ENCODE assay signal across 17 cellular contexts in genomic region chr5:180128671-180129261, GRCh38. TPM values are rescaled to one million over a fixed set of nuclear protein-coding genes. Genes with fewer than 3 reads are reported as not detected.
DNase-seq lines count a peak whose midpoint lies in the region; TF ChIP-seq lines count a peak whose summit lies in the region.
"Had no signal": no experiment of that assay in that cellular context is flagged by ENCODE, and none has a peak within 500 bp of the region (broad histone marks: within the 10 kb centered on the region; RNA-seq: fewer than 3 reads in every experiment).

No MANE protein-coding gene starts in this region.

- H3K4me1 ChIP-seq in BLaER1 treated with 17β-estradiol and CSF1 and Interleukin-3, amounts not matched to agents 10 nM and 100 nM = peaks cover 16 to 28% (median 23%) of the 10 kb centered on the region in 10 experiments
- peaks cover 0 to 7% (median 5%) of the 10 kb centered on the region in 6 donors for H3K4me1 ChIP-seq in spleen
- H3K4me1 ChIP-seq in smooth muscle cell (ENCODE audit: low read depth) = no peaks in the 10 kb centered on the region
- H3K4me1 ChIP-seq: colonic mucosa, psoas muscle had no signal

- DNase-seq in amygdala (lab: John Stamatoyannopoulos, UW) (peak in 40 of 56 donors; percentile 20 to 83 (median 54)), spleen (peak; percentile 61), T-helper 2 cell (no peak), smooth muscle cell (lab: John Stamatoyannopoulos, UW; ENCODE audit: unreplicated experiment) (no peak)
- DNase-seq in stimulated activated naive CD4-positive, alpha-beta T cell treated with Interleukin-2 at 50 U/mL for 16 hours (lab: John Stamatoyannopoulos, UW) = no peak
- DNase-seq: activated CD4-positive, alpha-beta T cell treated with anti-CD3 and anti-CD28 coated beads, Interleukin-2, amount 50 U/mL, for 1 hour; activated naive CD4-positive, alpha-beta T cell treated with anti-CD3 and anti-CD28 coated beads, Interleukin-2, amount 50 U/mL, for 16 hours; COR-L47; foreskin melanocyte; NCI-H2081; NCI-H510A; stimulated activated CD4-positive, alpha-beta T cell treated with anti-CD3 and anti-CD28 coated beads, Interleukin-12 subunit alpha, Interleukin-12 subunit beta, amount 100 ng/mL, for 4 hours had no signal

- H3K27ac ChIP-seq in BLaER1 treated with 17β-estradiol and CSF1 and Interleukin-3, amounts not matched to agents 10 nM and 100 nM = peak overlapping the region in 1 of 11 experiments; percentile 53; a peak in 1 of 22 replicates
- H3K27ac ChIP-seq in layer of hippocampus (ENCODE audit: low read depth, low read length) (peak overlapping the region; percentile 71), spleen (no peak overlapping the region), smooth muscle cell (ENCODE audit: low read depth) (no peak overlapping the region)
- H3K27ac ChIP-seq: colonic mucosa, KMS-11, psoas muscle had no signal

- no peaks in the 10 kb centered on the region for H3F3A ChIP-seq in smooth muscle cell (ENCODE audit: low read depth)

- no peak overlapping the region for H2AFZ ChIP-seq in smooth muscle cell (ENCODE audit: low read depth)

- no peak overlapping the region for H3K4me3 ChIP-seq in BLaER1 treated with 17β-estradiol and CSF1 and Interleukin-3, amounts not matched to agents 10 nM and 100 nM
- no peak overlapping the region for H3K4me3 ChIP-seq in spleen
- H3K4me3 ChIP-seq in smooth muscle cell = no peak overlapping the region
- H3K4me3 ChIP-seq: colonic mucosa, psoas muscle had no signal

- H3K9ac ChIP-seq in BLaER1 treated with 17β-estradiol and CSF1 and Interleukin-3, amounts not matched to agents 10 nM and 100 nM = no peak overlapping the region
- H3K9ac ChIP-seq in smooth muscle cell (ENCODE audit: low read depth) = no peak overlapping the region
- H3K9ac ChIP-seq: KMS-11 had no signal

- 70 to 84% (median 80%) methylated on average over 12 to 13 of the region's 13 CpGs for WGBS in spleen, 5 donors
- WGBS in smooth muscle cell (ENCODE audit: low lambda C conversion rate) = 89% methylated on average over 9 of the region's 13 CpGs

- intact Hi-C loops in spleen (cut with DNase I; ENCODE audit: low total_unique reads) = loop anchor here (5.0 kb wide), 1 partner anchor 79 kb away; the partner anchor contains the start of gene RASGEF1C

- TF ChIP-seq POLR2A in spleen (IDR thresholded peaks at IDR 0.05) = no peak

- H3K4me2 ChIP-seq in BLaER1 treated with 17β-estradiol and CSF1 and Interleukin-3, amounts not matched to agents 10 nM and 100 nM = peak overlapping the region in 8 of 11 experiments; percentile 69 to 87 (median 78); a peak in 13 of 22 replicates
- H3K4me2 ChIP-seq in smooth muscle cell = no peak overlapping the region
- H3K4me2 ChIP-seq: KMS-11 had no signal

- H3K9me3 ChIP-seq in BLaER1 treated with 17β-estradiol and CSF1 and Interleukin-3, amounts not matched to agents 10 nM and 100 nM (replicated peaks in 1 of 11) = no peaks in the 10 kb centered on the region
- H3K9me3 ChIP-seq in spleen (no peaks in the 10 kb centered on the region), smooth muscle cell (replicated peaks; ENCODE audit: low read depth) (no peaks in the 10 kb centered on the region)
- H3K9me3 ChIP-seq: colonic mucosa, psoas muscle had no signal

- H3K79me2 ChIP-seq in smooth muscle cell (ENCODE audit: low read depth) = no peaks in the 10 kb centered on the region

- no peaks in the 10 kb centered on the region for H3K27me3 ChIP-seq in BLaER1 treated with 17β-estradiol and CSF1 and Interleukin-3, amounts not matched to agents 10 nM and 100 nM
- H3K27me3 ChIP-seq in layer of hippocampus (ENCODE audit: control insufficient read depth, insufficient read depth, low read length) = no peaks in the 10 kb centered on the region
- H3K27me3 ChIP-seq in spleen (replicated peaks in 1 of 7) = peaks cover 0 to 30% (median 8%) of the 10 kb centered on the region in 7 donors
- H3K27me3 ChIP-seq in smooth muscle cell (ENCODE audit: low read depth) = no peaks in the 10 kb centered on the region
- H3K27me3 ChIP-seq: colonic mucosa had no signal

- TF ChIP-seq CTCF in spleen (IDR thresholded peaks at IDR 0.05 in 8 of 11, conservative IDR thresholded peaks at IDR 0.05 in 3 of 11) = no peak
- no peak for TF ChIP-seq CTCF in smooth muscle cell (IDR thresholded peaks at IDR 0.05; ENCODE audit: borderline replicate concordance, insufficient read depth, poor library complexity, severe bottlenecking)

- no peaks in the 10 kb centered on the region for H4K20me1 ChIP-seq in BLaER1 treated with 17β-estradiol and CSF1 and Interleukin-3, amounts not matched to agents 10 nM and 100 nM
- H4K20me1 ChIP-seq in smooth muscle cell (ENCODE audit: low read depth) = no peaks in the 10 kb centered on the region

- H3K36me3 ChIP-seq in BLaER1 treated with 17β-estradiol and CSF1 and Interleukin-3, amounts not matched to agents 10 nM and 100 nM = no peaks in the 10 kb centered on the region
- H3K36me3 ChIP-seq in spleen (no peaks in the 10 kb centered on the region), smooth muscle cell (ENCODE audit: low read depth) (no peaks in the 10 kb centered on the region)
- H3K36me3 ChIP-seq: colonic mucosa had no signal

RNA-seq across cellular contexts. Expression of gene RNF130, which starts 57.2 kb away (rescaled TPM):
- total RNA-seq in spleen (100 to 1,000 TPM in 1 of 7 donors, 10 to 100 TPM in 6; 64.5 to 119 (median 84.1) TPM), smooth muscle cell (32.4 and 43.8 TPM in 2 replicates)
- polyA plus RNA-seq in spleen (10 to 100 TPM; 44.1 to 57.0 (median 45.4) TPM), smooth muscle cell (32.1 and 37.5 TPM in 2 replicates)

Comparison
In these comparisons a context has a peak if more than half of its experiments do, and no peak if none do; other contexts are left out.
1. DNase-seq: peak in amygdala (40 of 56) and spleen (single experiment); none in stimulated activated naive CD4-positive, alpha-beta T cell treated with Interleukin-2 at 50 U/mL for 16 hours (single experiment), T-helper 2 cell (0 of 5) and smooth muscle cell (single experiment).